ENCODE assay signal across 27 cellular contexts in the genomic region with DNA sequence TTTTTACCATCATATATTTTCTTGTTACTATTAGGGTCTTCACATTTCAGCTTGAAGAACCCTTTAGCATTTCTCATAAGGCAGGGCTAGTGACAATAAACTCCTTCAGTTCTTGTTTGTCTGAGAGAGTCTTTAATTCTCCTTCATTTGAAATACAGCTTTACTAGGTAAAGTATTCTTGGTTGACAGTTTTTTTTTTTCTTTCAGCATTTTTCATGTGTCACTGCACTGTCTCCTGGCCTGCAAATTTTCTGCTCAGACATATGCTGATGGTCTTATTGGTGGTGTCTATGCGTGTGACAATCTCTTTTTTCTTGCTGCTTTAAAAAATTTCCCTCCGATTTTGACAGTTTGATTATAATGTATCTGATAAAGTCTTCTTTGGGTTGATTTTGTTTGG.
"Had no signal": no experiment of that assay in that cellular context is flagged by ENCODE, and none has a peak within 500 bp of the region (broad histone marks: within the 10 kb centered on the region; RNA-seq: fewer than 3 reads in every experiment).

No MANE protein-coding gene starts in this region.

- H3K4me3 ChIP-seq: stomach, suprapubic skin, testis, thoracic aorta, thyroid gland, tibial artery, tibial nerve, upper lobe of left lung, upper lobe of right lung, uterus, vagina had no signal

- H3K4me1 ChIP-seq: stomach, suprapubic skin, testis, thyroid gland, tibial artery, tibial nerve, upper lobe of left lung, upper lobe of right lung, uterus, vagina had no signal

- H3K4me3 Mint-ChIP-seq: stimulated activated effector memory CD8-positive, alpha-beta T cell treated with anti-CD3 and anti-CD28 coated beads, Interleukin-12 subunit alpha, Interleukin-12 subunit beta, amount 100 ng/mL, for 72 hours; stimulated activated memory B cell treated with anti-CD40 and anti-IgM and Interleukin-4, amounts not matched to agents 10 μg/mL and 1 μg/mL and 100 μg/mL, for 72 hours; stimulated activated naive B cell treated with anti-CD40 and anti-IgM and Interleukin-4, amounts not matched to agents 10 μg/mL and 1 μg/mL and 100 μg/mL, for 72 hours; stimulated activated naive CD8-positive, alpha-beta T cell treated with anti-CD3 and anti-CD28 coated beads, Interleukin-15, amount 100 ng/mL, for 72 hours; stimulated activated naive CD8-positive, alpha-beta T cell treated with anti-CD3 and anti-CD28 coated beads, Interleukin-15, Interleukin-2, amounts not matched to agents 100 ng/mL and 50 ng/mL, for 24 hours; type B pancreatic cell had no signal

- H3K27ac ChIP-seq: stomach, suprapubic skin, testis, thoracic aorta, thyroid gland, tibial artery, tibial nerve, upper lobe of left lung, upper lobe of right lung, uterus, vagina had no signal

- H3K27me3 Mint-ChIP-seq: stimulated activated memory B cell treated with anti-CD40 and anti-IgM and Interleukin-4, amounts not matched to agents 10 μg/mL and 1 μg/mL and 100 μg/mL, for 72 hours; stimulated activated naive B cell treated with anti-CD40 and anti-IgM and Interleukin-4, amounts not matched to agents 10 μg/mL and 1 μg/mL and 100 μg/mL, for 72 hours; stimulated activated naive CD8-positive, alpha-beta T cell treated with anti-CD3 and anti-CD28 coated beads, Interleukin-15, amount 100 ng/mL, for 72 hours; stimulated activated naive CD8-positive, alpha-beta T cell treated with anti-CD3 and anti-CD28 coated beads, Interleukin-15, Interleukin-2, amounts not matched to agents 100 ng/mL and 50 ng/mL, for 24 hours; type B pancreatic cell had no signal

- ATAC-seq: stimulated activated effector memory CD8-positive, alpha-beta T cell treated with anti-CD3 and anti-CD28 coated beads, Interleukin-12 subunit alpha, Interleukin-12 subunit beta, amount 100 ng/mL, for 72 hours; stimulated activated memory B cell treated with anti-CD40 and anti-IgM and Interleukin-4, amounts not matched to agents 10 μg/mL and 1 μg/mL and 100 μg/mL, for 72 hours; stimulated activated naive B cell treated with anti-CD40 and anti-IgM and Interleukin-4, amounts not matched to agents 10 μg/mL and 1 μg/mL and 100 μg/mL, for 72 hours; stimulated activated naive CD8-positive, alpha-beta T cell treated with anti-CD3 and anti-CD28 coated beads, Interleukin-15, amount 100 ng/mL, for 72 hours; stimulated activated naive CD8-positive, alpha-beta T cell treated with anti-CD3 and anti-CD28 coated beads, Interleukin-15, Interleukin-2, amounts not matched to agents 100 U/mL and 50 U/mL, for 24 hours; upper lobe of right lung had no signal

- H3K36me3 Mint-ChIP-seq: stimulated activated effector memory CD8-positive, alpha-beta T cell treated with anti-CD3 and anti-CD28 coated beads, Interleukin-12 subunit alpha, Interleukin-12 subunit beta, amount 100 ng/mL, for 72 hours; stimulated activated memory B cell treated with anti-CD40 and anti-IgM and Interleukin-4, amounts not matched to agents 10 μg/mL and 1 μg/mL and 100 μg/mL, for 72 hours; type B pancreatic cell had no signal

- H3K27ac Mint-ChIP-seq: stimulated activated effector memory CD8-positive, alpha-beta T cell treated with anti-CD3 and anti-CD28 coated beads, Interleukin-12 subunit alpha, Interleukin-12 subunit beta, amount 100 ng/mL, for 72 hours; stimulated activated memory B cell treated with anti-CD40 and anti-IgM and Interleukin-4, amounts not matched to agents 10 μg/mL and 1 μg/mL and 100 μg/mL, for 72 hours; stimulated activated naive B cell treated with anti-CD40 and anti-IgM and Interleukin-4, amounts not matched to agents 10 μg/mL and 1 μg/mL and 100 μg/mL, for 72 hours; stimulated activated naive CD8-positive, alpha-beta T cell treated with anti-CD3 and anti-CD28 coated beads, Interleukin-15, amount 100 ng/mL, for 72 hours; stimulated activated naive CD8-positive, alpha-beta T cell treated with anti-CD3 and anti-CD28 coated beads, Interleukin-15, Interleukin-2, amounts not matched to agents 100 ng/mL and 50 ng/mL, for 24 hours; type B pancreatic cell had no signal

- H3K4me1 Mint-ChIP-seq: stimulated activated effector memory CD8-positive, alpha-beta T cell treated with anti-CD3 and anti-CD28 coated beads, Interleukin-12 subunit alpha, Interleukin-12 subunit beta, amount 100 ng/mL, for 72 hours; stimulated activated memory B cell treated with anti-CD40 and anti-IgM and Interleukin-4, amounts not matched to agents 10 μg/mL and 1 μg/mL and 100 μg/mL, for 72 hours; stimulated activated naive B cell treated with anti-CD40 and anti-IgM and Interleukin-4, amounts not matched to agents 10 μg/mL and 1 μg/mL and 100 μg/mL, for 72 hours; stimulated activated naive CD8-positive, alpha-beta T cell treated with anti-CD3 and anti-CD28 coated beads, Interleukin-15, amount 100 ng/mL, for 72 hours had no signal

- DNase-seq: stimulated activated CD4-positive, alpha-beta T cell treated with anti-CD3 and anti-CD28 coated beads, Interleukin-2, amount 100 ng/mL, for 48 hours; stimulated activated CD4-positive, alpha-beta T cell treated with anti-CD3 and anti-CD28 coated beads, Interleukin-4, amount 100 ng/mL, for 1 hour; stimulated activated CD4-positive, alpha-beta T cell treated with anti-CD3 and anti-CD28 coated beads, Interleukin-4, amount 100 ng/mL, for 24 hours; stimulated activated CD4-positive, alpha-beta T cell treated with anti-CD3 and anti-CD28 coated beads, Interleukin-4, amount 100 ng/mL, for 4 hours; stimulated activated CD8-positive, alpha-beta memory T cell treated with anti-CD3 and anti-CD28 coated beads, Interleukin-4, amount 100 ng/mL, for 48 hours; stimulated activated naive B cell treated with anti-CD40 and anti-IgM and Interleukin-4, amounts not matched to agents 10 μg/mL and 1 μg/mL and 100 μg/mL, for 72 hours; stimulated activated naive CD4-positive, alpha-beta T cell; stimulated activated naive CD4-positive, alpha-beta T cell treated with Interleukin-2 at 50 U/mL for 16 hours; stimulated activated naive CD8-positive, alpha-beta T cell treated with anti-CD3 and anti-CD28 coated beads, Interleukin-15, amount 100 ng/mL, for 72 hours; stimulated activated naive CD8-positive, alpha-beta T cell treated with anti-CD3 and anti-CD28 coated beads, Interleukin-15, Interleukin-2, amounts not matched to agents 100 U/mL and 50 U/mL, for 24 hours; stomach; substantia nigra; testis; thyroid gland; tibial artery; trophoblast cell; upper lobe of left lung; upper lobe of right lung; uterus had no signal

- H3K36me3 ChIP-seq: stomach, suprapubic skin, thoracic aorta, thyroid gland, tibial artery, tibial nerve, upper lobe of left lung, upper lobe of right lung, uterus, vagina had no signal

- H3K9me3 ChIP-seq: testis, thyroid gland, upper lobe of right lung, vagina had no signal

- H3K27me3 ChIP-seq: stomach, suprapubic skin, testis, thyroid gland, tibial artery, tibial nerve, upper lobe of left lung, upper lobe of right lung, uterus, vagina had no signal
